ENCODE assay signal across 1 cellular context in the genomic region with DNA sequence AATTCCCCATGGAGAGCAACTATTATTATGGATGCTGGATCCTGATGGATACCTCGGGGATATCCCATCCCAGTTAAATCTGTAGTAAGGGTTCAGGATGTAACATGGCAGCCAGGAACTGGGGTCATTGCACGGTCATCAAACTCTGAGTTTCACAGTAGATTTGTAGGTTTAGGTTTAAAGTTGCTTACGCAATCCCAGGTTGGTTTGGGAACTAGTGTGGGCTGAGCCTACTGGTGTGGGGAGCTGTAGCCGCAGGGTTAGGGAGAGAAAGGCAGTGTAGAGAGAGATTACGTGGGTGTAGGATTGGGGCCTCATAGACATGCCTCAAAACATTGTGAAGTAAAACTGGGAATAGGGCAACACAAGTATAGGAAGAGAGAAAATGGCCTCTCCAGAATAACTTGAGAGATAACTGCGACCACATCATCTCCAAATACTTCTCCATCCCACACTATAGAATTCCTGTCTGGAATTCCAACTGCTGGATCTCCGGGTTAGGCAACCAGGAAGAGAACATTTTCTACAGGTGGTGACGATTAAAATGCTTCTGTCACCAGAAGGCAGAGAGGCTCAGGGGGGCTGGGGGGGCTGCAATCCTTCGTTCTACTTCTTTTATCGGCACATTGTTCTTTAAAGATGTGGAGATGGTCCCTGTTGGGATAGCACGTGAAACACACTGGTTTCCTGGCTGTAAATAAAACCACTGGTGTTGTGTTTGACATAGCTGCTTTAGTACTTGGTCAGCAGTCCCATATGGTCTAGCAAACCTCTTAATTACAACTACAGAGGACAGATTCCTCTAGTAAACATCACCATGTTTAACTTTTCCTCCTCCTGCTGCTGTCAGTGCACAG.
TF ChIP-seq lines count a peak whose summit lies in the region.

No MANE protein-coding gene starts in this region.

TF ChIP-seq in H1, 55 proteins besides CTCF, POLR2A, EP300 and RAD21:
- TF ChIP-seq TBP (IDR thresholded peaks at IDR 0.05; ENCODE audit: low read depth, low read length) = no peak
- no peak for TF ChIP-seq POLR2AphosphoS5 (IDR thresholded peaks at IDR 0.05; ENCODE audit: low read depth, low read length)
- TF ChIP-seq CEBPB (IDR thresholded peaks at IDR 0.05; ENCODE audit: low read depth, low read length) = peak; percentile 52; the same call in 1 of the 2 replicates
